8 cellular contexts compared by ENCODE assay signal in genomic region chr1:161258439-161259386, GRCh38. TPM values are rescaled to one million over a fixed set of nuclear protein-coding genes. Genes with fewer than 3 reads are reported as not detected.
DNase-seq lines count a peak whose midpoint lies in the region; ATAC-seq lines count a peak whose summit lies in the region.

PCP4L1 (plus strand) TSS chr1:161258745; CDS start chr1:161258975, 230 bp downstream.

- peaks cover 0 to 4% of the 10 kb centered on the region in 2 donors for H3K4me1 ChIP-seq in naive thymus-derived CD4-positive, alpha-beta T cell (ENCODE audit: control insufficient read depth in 2 of 2, insufficient read depth in 2 of 2, low read length in 2 of 2)
- peaks cover 28% of the 10 kb centered on the region for H3K4me1 ChIP-seq in stomach smooth muscle (ENCODE audit: control insufficient read depth, insufficient read depth, low read length)

- H3K4me3 ChIP-seq in naive thymus-derived CD4-positive, alpha-beta T cell (ENCODE audit: low read length) = peak within 1 kb of the TSS; percentile 43
- H3K4me3 ChIP-seq in stomach smooth muscle (ENCODE audit: low read length in 2 of 2) = peak within 1 kb of the TSS; percentile 74 to 82

- peaks cover 6 to 24% (median 19%) of the 10 kb centered on the region in 7 donors for H3K4me1 Mint-ChIP-seq in naive thymus-derived CD4-positive, alpha-beta T cell

- peak; percentile 68 for ATAC-seq in naive thymus-derived CD4-positive, alpha-beta T cell

- peaks cover 8 to 34% (median 25%) of the 10 kb centered on the region in 11 donors for H3K9me3 Mint-ChIP-seq in naive thymus-derived CD4-positive, alpha-beta T cell

- intact Hi-C loops in naive thymus-derived CD4-positive, alpha-beta T cell (cut with micrococcal nuclease) = no loop called here

- CTCF ChIA-PET in naive thymus-derived CD4-positive, alpha-beta T cell (lab: Charles Lee) = interaction anchor here (1.0 kb wide), 1 partner anchor 123 kb away, joined by 3 read pairs; no protein-coding TSS in a partner anchor

- H3K27me3 ChIP-seq in naive thymus-derived CD4-positive, alpha-beta T cell (ENCODE audit: control insufficient read depth in 2 of 2, insufficient read depth in 2 of 2, low read length in 2 of 2) = peaks cover 0 to 13% of the 10 kb centered on the region in 2 donors
- H3K27me3 ChIP-seq in stomach smooth muscle (ENCODE audit: control insufficient read depth in 1 of 2, insufficient read depth in 2 of 2, low read length in 2 of 2) = peaks cover 7 to 18% of the 10 kb centered on the region in 2 donors

- H3K9ac ChIP-seq in stomach smooth muscle (ENCODE audit: low read length in 2 of 2) = peak within 1 kb of the TSS in 1 of 2 donors; percentile 66

- peaks cover 8 to 15% (median 14%) of the 10 kb centered on the region in 5 donors for H3K36me3 Mint-ChIP-seq in naive thymus-derived CD4-positive, alpha-beta T cell

- H3K4me3 Mint-ChIP-seq in naive thymus-derived CD4-positive, alpha-beta T cell = peak within 1 kb of the TSS; percentile 60 to 93 (median 79)

- H3K9me3 ChIP-seq in naive thymus-derived CD4-positive, alpha-beta T cell (ENCODE audit: control insufficient read depth in 2 of 3, low read length in 3 of 3) = peaks cover 0 to 10% (median 0%) of the 10 kb centered on the region in 3 experiments
- no peaks in the 10 kb centered on the region for H3K9me3 ChIP-seq in stomach smooth muscle (ENCODE audit: control insufficient read depth in 2 of 2, low read length in 2 of 2)

- POLR2A ChIA-PET in naive thymus-derived CD4-positive, alpha-beta T cell (lab: Charles Lee) = no interaction called here

- H3K27ac ChIP-seq in naive thymus-derived CD4-positive, alpha-beta T cell (ENCODE audit: low read depth, low read length) = no peak within 1 kb of the TSS
- no peak within 1 kb of the TSS for H3K27ac ChIP-seq in stomach smooth muscle (ENCODE audit: low read length)

- H3K36me3 ChIP-seq in naive thymus-derived CD4-positive, alpha-beta T cell (ENCODE audit: control insufficient read depth in 2 of 3, insufficient read depth in 3 of 3, low read length in 3 of 3) = no peaks in the 10 kb centered on the region
- no peaks in the 10 kb centered on the region for H3K36me3 ChIP-seq in stomach smooth muscle (ENCODE audit: control insufficient read depth in 2 of 2, insufficient read depth in 2 of 2, low read length in 2 of 2)

- peaks cover 51 to 71% (median 60%) of the 10 kb centered on the region in 5 donors for H3K27me3 Mint-ChIP-seq in naive thymus-derived CD4-positive, alpha-beta T cell

- no peak within 1 kb of the TSS for H3K27ac Mint-ChIP-seq in naive thymus-derived CD4-positive, alpha-beta T cell

- DNase-seq in DMS 273 (lab: John Stamatoyannopoulos, UW; ENCODE audit: unreplicated experiment) (peak; percentile 76), DMS 273 treated with DMSO at 0.1 percent for 48 hours (lab: John Stamatoyannopoulos, UW) (no peak), NCI-H2171 (lab: John Stamatoyannopoulos, UW) (peak; percentile 55), fibroblast of peridontal ligament (ENCODE audit: extremely low read depth) (peak; percentile 49), OCI-M2 (lab: John Stamatoyannopoulos, UW; ENCODE audit: unreplicated experiment) (no peak)
- DNase-seq in activated T-cell treated with anti-CD3 and anti-CD28 coated beads, Interleukin-2, amount 50 U/mL, for 1 hour = peak; percentile 32
- peak in 8 of 9 donors; percentile 5 to 38 (median 26) for DNase-seq in naive thymus-derived CD4-positive, alpha-beta T cell

RNA-seq across cellular contexts. Expression of gene PCP4L1, which starts in this region (rescaled TPM):
- not detected for total RNA-seq in naive thymus-derived CD4-positive, alpha-beta T cell
- polyA plus RNA-seq in naive thymus-derived CD4-positive, alpha-beta T cell = under 1 TPM in 1 of 2 donors, not detected in 1; 0.15 TPM

Comparison
In these comparisons a context has a peak if more than half of its experiments do, and no peak if none do; other contexts are left out.
1. DNase-seq: peak in DMS 273 (single experiment), NCI-H2171 (single experiment), activated T-cell treated with anti-CD3 and anti-CD28 coated beads, Interleukin-2, amount 50 U/mL, for 1 hour (single experiment) and fibroblast of peridontal ligament (single experiment); none in DMS 273 treated with DMSO at 0.1 percent for 48 hours (single experiment) and OCI-M2 (single experiment).
2. Peak in DNase-seq, ATAC-seq and H3K4me3 ChIP-seq in naive thymus-derived CD4-positive, alpha-beta T cell; RNA of the gene not detected or under 1 TPM.